Comparison of ENCODE assay signal across 8 cellular contexts in genomic region chr20:62123450-62124118, GRCh38. TPM values are rescaled to one million over a fixed set of nuclear protein-coding genes. Genes with fewer than 3 reads are reported as not detected.
DNase-seq lines count a peak whose midpoint lies in the region; ATAC-seq lines count a peak whose summit lies in the region.

No MANE protein-coding gene starts in this region.

- no peak overlapping the region for H3K27ac ChIP-seq in subcutaneous abdominal adipose tissue (ENCODE audit: low read depth, low read length)

- DNase-seq in activated T-cell treated with anti-CD3 and anti-CD28 coated beads, Interleukin-2, amount 50 U/mL, for 72 hours: no peak
- DNase-seq in activated T-cell treated with anti-CD3 and anti-CD28 coated beads, Interleukin-2, amount 50 U/mL, for 48 hours: no peak
- no peak for DNase-seq in activated T-helper 1 cell treated with anti-CD3 and anti-CD28 coated beads, Interleukin-12 subunit alpha, Interleukin-12 subunit beta, Interleukin-2, Interleukin-4 antibody, amounts not matched to agents 30 ng/mL and 10 ng/mL and 1 ng/mL, durations not matched to agents 14 hours and 24 hours and 36 hours (ENCODE audit: low spot score)
- peak; percentile 82 for DNase-seq in iris pigment epithelial cell (ENCODE audit: low read depth)
- DNase-seq in NCI-H2107 (lab: John Stamatoyannopoulos, UW): no peak
- DNase-seq in stimulated activated CD4-positive, alpha-beta T cell treated with anti-CD3 and anti-CD28 coated beads, Interleukin-4, amount 100 ng/mL, for 24 hours: no peak
- DNase-seq in activated CD8-positive, alpha-beta memory T cell treated with anti-CD3 and anti-CD28 coated beads, Interleukin-2, amount 50 U/mL, for 4 hours: no peak

- peaks cover 12% of the 10 kb centered on the region in 2 donors for H3K36me3 Mint-ChIP-seq in activated T-cell treated with anti-CD3 and anti-CD28 coated beads, Interleukin-2, amount 50 U/mL, for 72 hours (ENCODE audit: insufficient read depth in 2 of 2)
- H3K36me3 Mint-ChIP-seq in activated T-helper 1 cell treated with anti-CD3 and anti-CD28 coated beads, Interleukin-12 subunit alpha, Interleukin-12 subunit beta, Interleukin-2, Interleukin-4 antibody, amounts not matched to agents 30 ng/mL and 10 ng/mL and 1 ng/mL, durations not matched to agents 14 hours and 24 hours and 36 hours (ENCODE audit: low read depth): peaks cover 33% of the 10 kb centered on the region

- H3K27me3 Mint-ChIP-seq in activated T-cell treated with anti-CD3 and anti-CD28 coated beads, Interleukin-2, amount 50 U/mL, for 72 hours (ENCODE audit: low read depth): no peaks in the 10 kb centered on the region
- H3K27me3 Mint-ChIP-seq in activated T-helper 1 cell treated with anti-CD3 and anti-CD28 coated beads, Interleukin-12 subunit alpha, Interleukin-12 subunit beta, Interleukin-2, Interleukin-4 antibody, amounts not matched to agents 30 ng/mL and 10 ng/mL and 1 ng/mL, durations not matched to agents 14 hours and 24 hours and 36 hours (ENCODE audit: insufficient read depth): no peaks in the 10 kb centered on the region

- peak overlapping the region; percentile 65 to 88 (median 76) for H3K4me3 ChIP-seq in subcutaneous abdominal adipose tissue (ENCODE audit: low read depth in 1 of 5, low read length in 5 of 5)

- peaks cover 0 to 9% (median 6%) of the 10 kb centered on the region in 5 donors for H3K27me3 ChIP-seq in subcutaneous abdominal adipose tissue (ENCODE audit: control insufficient read depth in 5 of 5, insufficient read depth in 4 of 5, low read length in 5 of 5)

- no peak overlapping the region for H3K27ac Mint-ChIP-seq in activated T-cell treated with anti-CD3 and anti-CD28 coated beads, Interleukin-2, amount 50 U/mL, for 72 hours
- H3K27ac Mint-ChIP-seq in activated T-helper 1 cell treated with anti-CD3 and anti-CD28 coated beads, Interleukin-12 subunit alpha, Interleukin-12 subunit beta, Interleukin-2, Interleukin-4 antibody, amounts not matched to agents 30 ng/mL and 10 ng/mL and 1 ng/mL, durations not matched to agents 14 hours and 24 hours and 36 hours: peak overlapping the region; percentile 12

- H3K9me3 ChIP-seq in subcutaneous abdominal adipose tissue (ENCODE audit: control insufficient read depth in 5 of 5, low read length in 5 of 5): no peaks in the 10 kb centered on the region

- H3K36me3 ChIP-seq in subcutaneous abdominal adipose tissue (ENCODE audit: control insufficient read depth in 5 of 5, insufficient read depth in 5 of 5, low read length in 5 of 5): peaks cover 5 to 43% (median 39%) of the 10 kb centered on the region in 5 donors

- H3K4me3 Mint-ChIP-seq in activated T-cell treated with anti-CD3 and anti-CD28 coated beads, Interleukin-2, amount 50 U/mL, for 72 hours: peak overlapping the region; percentile 84 to 85
- peak overlapping the region; percentile 84 for H3K4me3 Mint-ChIP-seq in activated T-helper 1 cell treated with anti-CD3 and anti-CD28 coated beads, Interleukin-12 subunit alpha, Interleukin-12 subunit beta, Interleukin-2, Interleukin-4 antibody, amounts not matched to agents 30 ng/mL and 10 ng/mL and 1 ng/mL, durations not matched to agents 14 hours and 24 hours and 36 hours

- intact Hi-C loops in activated T-helper 1 cell treated with anti-CD3 and anti-CD28 coated beads, Interleukin-12 subunit alpha, Interleukin-12 subunit beta, Interleukin-2, Interleukin-4 antibody, amounts not matched to agents 30 ng/mL and 10 ng/mL and 1 ng/mL, durations not matched to agents 14 hours and 24 hours and 36 hours (cut with micrococcal nuclease): loop anchor here (2.0 to 5.0 kb wide), 2 partner anchors 284 to 671 kb away; partner anchors contain the start of gene CABLES2

- H3K4me1 ChIP-seq in subcutaneous abdominal adipose tissue (ENCODE audit: control insufficient read depth in 5 of 5, insufficient read depth in 5 of 5, low read length in 5 of 5): peaks cover 9 to 27% (median 18%) of the 10 kb centered on the region in 5 donors

- H3K9me3 Mint-ChIP-seq in activated T-cell treated with anti-CD3 and anti-CD28 coated beads, Interleukin-2, amount 50 U/mL, for 72 hours: no peaks in the 10 kb centered on the region
- H3K9me3 Mint-ChIP-seq in activated T-helper 1 cell treated with anti-CD3 and anti-CD28 coated beads, Interleukin-12 subunit alpha, Interleukin-12 subunit beta, Interleukin-2, Interleukin-4 antibody, amounts not matched to agents 30 ng/mL and 10 ng/mL and 1 ng/mL, durations not matched to agents 14 hours and 24 hours and 36 hours: no peaks in the 10 kb centered on the region

- H3K4me1 Mint-ChIP-seq in activated T-cell treated with anti-CD3 and anti-CD28 coated beads, Interleukin-2, amount 50 U/mL, for 72 hours (ENCODE audit: low read depth): peaks cover 40% of the 10 kb centered on the region
- H3K4me1 Mint-ChIP-seq in activated T-helper 1 cell treated with anti-CD3 and anti-CD28 coated beads, Interleukin-12 subunit alpha, Interleukin-12 subunit beta, Interleukin-2, Interleukin-4 antibody, amounts not matched to agents 30 ng/mL and 10 ng/mL and 1 ng/mL, durations not matched to agents 14 hours and 24 hours and 36 hours (ENCODE audit: low read depth): peaks cover 32% of the 10 kb centered on the region

- peak overlapping the region; percentile 26 to 74 (median 59) for H3K9ac ChIP-seq in subcutaneous abdominal adipose tissue (ENCODE audit: low read length in 5 of 5)

- no peak for ATAC-seq in activated T-cell treated with anti-CD3 and anti-CD28 coated beads, Interleukin-2, amount 50 U/mL, for 72 hours (replicated peaks in 1 of 2)

RNA-seq across cellular contexts. Expression of gene LSM14B, which starts 1.3 kb away (rescaled TPM):
- total RNA-seq in activated T-cell treated with anti-CD3 and anti-CD28 coated beads, Interleukin-2, amount 50 U/mL, for 72 hours: 10 to 100 TPM; 37.2 to 45.3 TPM
- total RNA-seq in activated T-helper 1 cell treated with anti-CD3 and anti-CD28 coated beads, Interleukin-12 subunit alpha, Interleukin-12 subunit beta, Interleukin-2, Interleukin-4 antibody, amounts not matched to agents 30 ng/mL and 10 ng/mL and 1 ng/mL, durations not matched to agents 14 hours and 24 hours and 36 hours: 39.6 and 43.2 TPM in 2 replicates

RNA-seq across cellular contexts. Expression of gene PSMA7, which starts 19.6 kb away (rescaled TPM):
- total RNA-seq in activated T-cell treated with anti-CD3 and anti-CD28 coated beads, Interleukin-2, amount 50 U/mL, for 72 hours: 100 to 1,000 TPM; 220 to 234 TPM
- total RNA-seq in activated T-helper 1 cell treated with anti-CD3 and anti-CD28 coated beads, Interleukin-12 subunit alpha, Interleukin-12 subunit beta, Interleukin-2, Interleukin-4 antibody, amounts not matched to agents 30 ng/mL and 10 ng/mL and 1 ng/mL, durations not matched to agents 14 hours and 24 hours and 36 hours: 444 and 450 TPM in 2 replicates

RNA-seq across cellular contexts. Expression of gene SS18L1, which starts 20.0 kb away (rescaled TPM):
- total RNA-seq in activated T-cell treated with anti-CD3 and anti-CD28 coated beads, Interleukin-2, amount 50 U/mL, for 72 hours: 10 to 100 TPM; 16.1 to 19.8 TPM
- total RNA-seq in activated T-helper 1 cell treated with anti-CD3 and anti-CD28 coated beads, Interleukin-12 subunit alpha, Interleukin-12 subunit beta, Interleukin-2, Interleukin-4 antibody, amounts not matched to agents 30 ng/mL and 10 ng/mL and 1 ng/mL, durations not matched to agents 14 hours and 24 hours and 36 hours: 24.3 and 29.4 TPM in 2 replicates

RNA-seq across cellular contexts. Expression of gene TAF4, which starts 57.9 kb away (rescaled TPM):
- total RNA-seq in activated T-cell treated with anti-CD3 and anti-CD28 coated beads, Interleukin-2, amount 50 U/mL, for 72 hours: 10 to 100 TPM; 15.7 to 21.5 TPM
- total RNA-seq in activated T-helper 1 cell treated with anti-CD3 and anti-CD28 coated beads, Interleukin-12 subunit alpha, Interleukin-12 subunit beta, Interleukin-2, Interleukin-4 antibody, amounts not matched to agents 30 ng/mL and 10 ng/mL and 1 ng/mL, durations not matched to agents 14 hours and 24 hours and 36 hours: 26.3 and 28.3 TPM in 2 replicates

RNA-seq across cellular contexts. Expression of gene MTG2, which starts 59.2 kb away (rescaled TPM):
- 10 to 100 TPM; 28.3 to 48.2 TPM for total RNA-seq in activated T-cell treated with anti-CD3 and anti-CD28 coated beads, Interleukin-2, amount 50 U/mL, for 72 hours
- 45.4 and 46.3 TPM in 2 replicates for total RNA-seq in activated T-helper 1 cell treated with anti-CD3 and anti-CD28 coated beads, Interleukin-12 subunit alpha, Interleukin-12 subunit beta, Interleukin-2, Interleukin-4 antibody, amounts not matched to agents 30 ng/mL and 10 ng/mL and 1 ng/mL, durations not matched to agents 14 hours and 24 hours and 36 hours
